In the genomic region with DNA sequence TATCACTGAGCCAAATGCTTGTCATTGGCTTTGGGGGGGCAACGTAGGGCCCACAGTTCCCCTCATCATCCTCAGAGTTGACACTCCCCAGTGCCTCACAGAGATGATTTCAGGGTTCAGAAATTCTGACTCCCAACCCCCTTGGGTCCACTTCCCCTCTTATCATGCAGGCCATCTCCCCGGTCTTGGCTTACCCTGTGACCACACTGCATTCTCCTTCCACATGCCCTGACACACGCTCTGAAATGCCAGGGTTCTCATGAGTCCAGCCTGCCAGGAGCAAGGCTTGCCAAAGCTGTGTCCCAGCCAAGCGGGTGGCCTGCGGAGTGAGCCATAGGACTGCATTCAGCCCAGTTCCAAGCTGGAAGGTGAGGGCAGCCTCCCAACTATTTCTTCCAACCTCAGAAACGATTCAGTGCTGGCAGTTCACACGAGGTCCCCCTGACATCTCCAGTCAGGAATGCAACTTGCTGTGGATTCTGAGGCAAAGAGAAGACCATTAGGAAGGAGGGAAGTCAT, we compare ENCODE assay signal across 14 cellular contexts.
DNase-seq lines count a peak whose midpoint lies in the region; ATAC-seq, FAIRE-seq and TF ChIP-seq lines count a peak whose summit lies in the region.
"Had no signal": no experiment of that assay in that cellular context is flagged by ENCODE, and none has a peak within 500 bp of the region (broad histone marks: within the 10 kb centered on the region; RNA-seq: fewer than 3 reads in every experiment).

No MANE protein-coding gene starts in this region.

- H3K9me3 Mint-ChIP-seq in chondrocyte (ENCODE audit: low read depth) (no peaks in the 10 kb centered on the region), WTC11 (peaks cover 26% of the 10 kb centered on the region)
- H3K9me3 Mint-ChIP-seq: effector memory CD8-positive, alpha-beta T cell had no signal

- H3K9me3 ChIP-seq in IMR-90 (ENCODE audit: control insufficient read depth, insufficient read depth, low read length) (no peaks in the 10 kb centered on the region), tibial artery (no peaks in the 10 kb centered on the region)

- H2AFZ ChIP-seq in IMR-90 (replicated peaks; ENCODE audit: low read length, poor library complexity): peak overlapping the region; percentile 75
- H2AFZ ChIP-seq: parathyroid adenoma had no signal

- H3K4ac ChIP-seq in IMR-90 (ENCODE audit: low read depth, low read length): peak overlapping the region; percentile 61

- DNase-seq in IMR-90 (peak; percentile 97), chondrocyte (ENCODE audit: low spot score) (no peak), kidney glomerular epithelial cell (lab: John Stamatoyannopoulos, UW) (peak; percentile 15), tibial artery (peak; percentile 83 to 93), GM12891 (ENCODE audit: insufficient read length, low spot score) (no peak), A172 (ENCODE audit: low spot score) (no peak), WTC11 (ENCODE audit: low spot score) (no peak)
- no peak for DNase-seq in stimulated activated CD4-positive, alpha-beta T cell treated with anti-CD3 and anti-CD28 coated beads, Interleukin-2, amount 100 ng/mL, for 24 hours
- DNase-seq: activated gamma-delta T cell; effector memory CD8-positive, alpha-beta T cell; NCI-H2107; Peyer's patch had no signal

- no peaks in the 10 kb centered on the region for H3K36me3 ChIP-seq in IMR-90 (ENCODE audit: control insufficient read depth, insufficient read depth, low read length)
- H3K36me3 ChIP-seq in tibial artery: no peaks in the 10 kb centered on the region
- H3K36me3 ChIP-seq: Peyer's patch had no signal

- CTCF ChIA-PET in IMR-90 (lab: Yijun Ruan, JAX) (interaction anchor here (2.0 kb wide), 1 partner anchor 27 kb away, joined by 7 read pairs; no protein-coding TSS in a partner anchor), WTC11 (lab: Charles Lee) (interaction anchor here (1.1 to 1.8 kb wide), 2 partner anchors 21 to 146 kb away, joined by 3 to 8 read pairs; no protein-coding TSS in a partner anchor)

- H3K23ac ChIP-seq in IMR-90 (ENCODE audit: low read depth, low read length): no peak overlapping the region

- H3K56ac ChIP-seq in IMR-90 (ENCODE audit: extremely low read depth, insufficient read depth, low read length): no peak overlapping the region

- peak overlapping the region; percentile 2; the same call in 1 of the 3 replicates for H2BK15ac ChIP-seq in IMR-90 (ENCODE audit: low read depth, low read length)

- H2AK5ac ChIP-seq in IMR-90 (ENCODE audit: low read depth, low read length): peak overlapping the region; percentile 79; the same call in 1 of the 2 replicates

- POLR2A ChIA-PET in IMR-90 (lab: Charles Lee; ENCODE audit: unreplicated experiment): no interaction called here
- POLR2A ChIA-PET in WTC11 (lab: Charles Lee): no interaction called here

- peak overlapping the region; percentile 20; the same call in 1 of the 2 replicates for H3K18ac ChIP-seq in IMR-90 (ENCODE audit: low read depth, low read length)

- H4K5ac ChIP-seq in IMR-90 (ENCODE audit: low read depth, low read length): 0 out of 2 replicates have a peak overlapping the region, but pooled peaks have one; percentile 6

- no TSS peak for BruUV-seq in IMR-90 (replicated peaks; lab: Mats Ljungman, UMichigan)

- no peak overlapping the region for H3K9ac ChIP-seq in IMR-90 (ENCODE audit: low read depth, low read length)
- H3K9ac ChIP-seq: parathyroid adenoma had no signal

- H3K4me3 ChIP-seq in IMR-90 (ENCODE audit: insufficient read depth, low read depth, low read length) (no peak overlapping the region), tibial artery (no peak overlapping the region)
- H3K4me3 ChIP-seq: Peyer's patch had no signal

- H2AK9ac ChIP-seq in IMR-90 (replicated peaks; ENCODE audit: low read depth, low read length, poor library complexity): no peak overlapping the region

- H3K4me1 Mint-ChIP-seq in chondrocyte (ENCODE audit: low read depth) (peaks cover 12% of the 10 kb centered on the region), WTC11 (peaks cover 20% of the 10 kb centered on the region)

- no peaks in the 10 kb centered on the region for H4K20me1 ChIP-seq in IMR-90 (ENCODE audit: insufficient read depth, low read length)

- 83% methylated on average over 1 of the region's 7 CpGs; no CpG with 5 or more reads in 1 of the 2 experiments for WGBS in IMR-90 (ENCODE audit: extremely low coverage in 2 of 2, insufficient read length in 1 of 2), 2 experiments

- H4K91ac ChIP-seq in IMR-90 (ENCODE audit: insufficient read depth, low read depth, low read length): no peak overlapping the region

- peak overlapping the region in 1 of 2 experiments; percentile 32; a peak in 2 of 4 replicates for H4K8ac ChIP-seq in IMR-90 (ENCODE audit: low read depth in 2 of 2, low read length in 2 of 2)

- H3K27me3 ChIP-seq in IMR-90 (ENCODE audit: control insufficient read depth, insufficient read depth, low read length): peaks cover 19% of the 10 kb centered on the region
- H3K27me3 ChIP-seq in tibial artery: no peaks in the 10 kb centered on the region
- H3K27me3 ChIP-seq: Peyer's patch had no signal

- H3K4me1 ChIP-seq in IMR-90 (ENCODE audit: control insufficient read depth, insufficient read depth, low read length) (peaks cover 9% of the 10 kb centered on the region), tibial artery (peaks cover 0 to 30% (median 17%) of the 10 kb centered on the region in 4 donors)
- H3K4me1 ChIP-seq: parathyroid adenoma, Peyer's patch had no signal

- no peak overlapping the region for H3K4me2 ChIP-seq in IMR-90 (ENCODE audit: low read depth, low read length)

- H3K27ac Mint-ChIP-seq in chondrocyte (ENCODE audit: unreplicated experiment) (peak overlapping the region; percentile 25), WTC11 (no peak overlapping the region)
- H3K27ac Mint-ChIP-seq: effector memory CD8-positive, alpha-beta T cell had no signal

- FAIRE-seq in GM12891 (lab: Jason Lieb, UNC): no peak
- FAIRE-seq: islet of Langerhans had no signal

- H3K27ac ChIP-seq in IMR-90 (ENCODE audit: insufficient read depth, low read length): peak overlapping the region; percentile 34; the same call in 1 of the 2 replicates
- peak overlapping the region; percentile 8 to 40 for H3K27ac ChIP-seq in tibial artery
- H3K27ac ChIP-seq: parathyroid adenoma had no signal

- H2BK5ac ChIP-seq in IMR-90 (ENCODE audit: low read depth, low read length, poor library complexity, severe bottlenecking): peak overlapping the region; percentile 62

- peak; percentile 77 for ATAC-seq in IMR-90 (ENCODE audit: low read depth)
- ATAC-seq in WTC11: no peak
- ATAC-seq: effector memory CD8-positive, alpha-beta T cell had no signal

- peak overlapping the region; percentile 34; the same call in 1 of the 2 replicates for H3K14ac ChIP-seq in IMR-90 (replicated peaks; ENCODE audit: low read depth, low read length)

- peaks cover 11% of the 10 kb centered on the region for H3K9me1 ChIP-seq in IMR-90 (ENCODE audit: insufficient read depth, low read length)

- H3K79me1 ChIP-seq in IMR-90 (ENCODE audit: low read depth in 1 of 2, low read length in 2 of 2): no peaks in the 10 kb centered on the region

- in situ Hi-C loops in IMR-90 (cut with MboI; ENCODE audit: low sequenced_read_pairs): no loop called here

- TF ChIP-seq POLR2A in IMR-90 (IDR thresholded peaks at IDR 0.05; ENCODE audit: low read depth, low read length) (no peak; the same call in 1 of the 2 replicates), GM12891 (IDR thresholded peaks at IDR 0.05; ENCODE audit: low read depth, low read length) (no peak)

- H3K36me3 Mint-ChIP-seq in chondrocyte (ENCODE audit: low read depth) (no peaks in the 10 kb centered on the region), WTC11 (peaks cover 6% of the 10 kb centered on the region; the same call in 1 of the 2 replicates)

- H2BK120ac ChIP-seq in IMR-90 (ENCODE audit: low read depth, low read length): peak overlapping the region; percentile 69

- TF ChIP-seq CTCF in IMR-90 (conservative IDR thresholded peaks at IDR 0.05; ENCODE audit: low read depth, low read length) (no peak), chondrocyte (IDR thresholded peaks at IDR 0.05) (no peak), tibial artery (IDR thresholded peaks at IDR 0.05) (no peak), WTC11 (IDR thresholded peaks at IDR 0.05) (no peak)

- H2BK20ac ChIP-seq in IMR-90 (ENCODE audit: low read depth, low read length): peak overlapping the region; percentile 41; the same call in 1 of the 2 replicates

- dilution Hi-C loops in IMR-90 (cut with HindIII; ENCODE audit: low sequenced_read_pairs, unreplicated experiment): no loop called here

- peak; percentile 39 for TF ChIP-seq RAD21 in IMR-90 (IDR thresholded peaks at IDR 0.05; ENCODE audit: low read length)

- H3K27me3 Mint-ChIP-seq in chondrocyte (ENCODE audit: low read depth) (peaks cover 10% of the 10 kb centered on the region), WTC11 (ENCODE audit: low read depth) (peaks cover 6% of the 10 kb centered on the region)

- intact Hi-C loops in IMR-90 (cut with micrococcal nuclease): no loop called here
- intact Hi-C loops in tibial artery (cut with DNase I; ENCODE audit: low total_unique reads): no loop called here

- H3K4me3 Mint-ChIP-seq in chondrocyte (ENCODE audit: unreplicated experiment) (no peak overlapping the region), WTC11 (no peak overlapping the region)
- H3K4me3 Mint-ChIP-seq: effector memory CD8-positive, alpha-beta T cell had no signal

TF ChIP-seq in IMR-90, 13 proteins besides CTCF, POLR2A, EP300 and RAD21 (continues in another document):
- TF ChIP-seq NFE2L2 (IDR thresholded peaks at IDR 0.05; ENCODE audit: low read depth, low read length): no peak
- TF ChIP-seq MXI1 (IDR thresholded peaks at IDR 0.05; ENCODE audit: borderline replicate concordance, low read depth, low read length): no peak
- TF ChIP-seq RFX5 (IDR thresholded peaks at IDR 0.05; ENCODE audit: low read depth, low read length): no peak
- TF ChIP-seq CHD1 (IDR thresholded peaks at IDR 0.05; ENCODE audit: low read depth, low read length): no peak

TF ChIP-seq in GM12891, 5 proteins besides CTCF, POLR2A, EP300 and RAD21:
- no peak for TF ChIP-seq TAF1 (IDR thresholded peaks at IDR 0.05; ENCODE audit: low read depth, low read length)
- TF ChIP-seq POU2F2 (IDR thresholded peaks at IDR 0.05; ENCODE audit: low read depth, low read length): no peak
- no peak for TF ChIP-seq PAX5 (IDR thresholded peaks at IDR 0.05; ENCODE audit: insufficient read depth, low read length, severe bottlenecking)
- no peak for TF ChIP-seq SPI1 (IDR thresholded peaks at IDR 0.05; ENCODE audit: low read depth, low read length)
- TF ChIP-seq POLR2AphosphoS5 (IDR thresholded peaks at IDR 0.05; ENCODE audit: low read depth, low read length): no peak

TF ChIP-seq in WTC11, 78 proteins besides CTCF, POLR2A, EP300 and RAD21:
- no peak for TF ChIP-seq CREB1 (CRISPR knock-in tag; IDR thresholded peaks at IDR 0.05)

Comparison
In these comparisons a context has a peak if more than half of its experiments do, and no peak if none do; other contexts are left out.
1. DNase-seq: peak in IMR-90 (single experiment), kidney glomerular epithelial cell (single experiment) and tibial artery (2 of 2); none in chondrocyte (single experiment), stimulated activated CD4-positive, alpha-beta T cell treated with anti-CD3 and anti-CD28 coated beads, Interleukin-2, amount 100 ng/mL, for 24 hours (0 of 2), GM12891 (single experiment), A172 (single experiment) and WTC11 (single experiment).